Comparison of ENCODE assay signal across 23 cellular contexts in genomic region chr17:32192379-32192778, GRCh38. TPM values are rescaled to one million over a fixed set of nuclear protein-coding genes. Genes with fewer than 3 reads are reported as not detected.
A peak's percentile ranks its signal among the peaks of the same experiment; 100 is the strongest.
DNase-seq lines count a peak whose midpoint lies in the region; ATAC-seq, FAIRE-seq and TF ChIP-seq lines count a peak whose summit lies in the region.
"Had no signal": no experiment of that assay in that cellular context is flagged by ENCODE, and none has a peak within 500 bp of the region (broad histone marks: within the 10 kb centered on the region; RNA-seq: fewer than 3 reads in every experiment).

No MANE protein-coding gene starts in this region.

- intact Hi-C loops in right cardiac atrium (cut with DNase I), result no loop called here

- WGBS in right cardiac atrium, result 92% methylated on average over 6 of the region's 6 CpGs

- no peak overlapping the region for H3K4me3 ChIP-seq in choroid plexus epithelial cell (ENCODE audit: low read depth, low read length)
- no peak overlapping the region for H3K4me3 ChIP-seq in right cardiac atrium (ENCODE audit: low read length)
- H3K4me3 ChIP-seq: heart right ventricle, K562, left ventricle myocardium inferior, tibial nerve had no signal

- no peak for FAIRE-seq in GM12892 (lab: Jason Lieb, UNC)
- no peak for FAIRE-seq in RCC 7860 (lab: Jason Lieb, UNC)
- FAIRE-seq: K562 had no signal

- TF ChIP-seq POLR2A in GM12892 (IDR thresholded peaks at IDR 0.05; ENCODE audit: low read depth, low read length), result no peak

- no peaks in the 10 kb centered on the region for H3K9me3 ChIP-seq in right cardiac atrium (ENCODE audit: control insufficient read depth, low read length)
- H3K9me3 ChIP-seq: heart right ventricle, left ventricle myocardium inferior, tibial nerve had no signal

- TF ChIP-seq CTCF in choroid plexus epithelial cell (conservative IDR thresholded peaks at IDR 0.05; ENCODE audit: low read depth, low read length), result no peak

- no peak for ATAC-seq in right cardiac atrium
- ATAC-seq: heart right ventricle; K562; stimulated activated naive CD8-positive, alpha-beta T cell treated with anti-CD3 and anti-CD28 coated beads, Interleukin-15, Interleukin-2, amounts not matched to agents 100 U/mL and 50 U/mL, for 24 hours had no signal

- H3K27ac ChIP-seq in right cardiac atrium (ENCODE audit: low read length) (no peak overlapping the region), substantia nigra (ENCODE audit: low read depth, low read length, poor library complexity, severe bottlenecking) (no peak overlapping the region)
- H3K27ac ChIP-seq: heart right ventricle, left ventricle myocardium inferior, tibial nerve had no signal

- DNase-seq in COLO829 (ENCODE audit: low spot score) (peak; percentile 75), M059J (ENCODE audit: low read depth) (peak; percentile 28), choroid plexus epithelial cell (ENCODE audit: low read depth) (peak; percentile 50), iris pigment epithelial cell (ENCODE audit: low read depth) (peak; percentile 52), GM12892 (ENCODE audit: insufficient read length) (no peak), RCC 7860 (ENCODE audit: low spot score) (no peak), right cardiac atrium (no peak), substantia nigra (lab: John Stamatoyannopoulos, UW) (no peak)
- DNase-seq: activated gamma-delta T cell treated with Interleukin-2 at 50 U/mL for 16 hours; amniotic stem cell; caudate nucleus; DMS79 treated with DMSO at 0.1 percent for 48 hours; effector CD4-positive, alpha-beta T cell; heart right ventricle; immature natural killer cell; left ventricle myocardium inferior; NCI-H1694; NCI-H226; nephron progenitor cell; stimulated activated CD4-positive, alpha-beta T cell treated with anti-CD3 and anti-CD28 coated beads, Interleukin-2, amount 100 ng/mL, for 48 hours; stimulated activated naive CD8-positive, alpha-beta T cell treated with anti-CD3 and anti-CD28 coated beads, Interleukin-15, Interleukin-2, amounts not matched to agents 100 U/mL and 50 U/mL, for 24 hours had no signal

- no peaks in the 10 kb centered on the region for H3K27me3 ChIP-seq in right cardiac atrium (ENCODE audit: control insufficient read depth, insufficient read depth)
- H3K27me3 ChIP-seq: heart right ventricle, tibial nerve had no signal

- H3K4me1 ChIP-seq in right cardiac atrium (ENCODE audit: control insufficient read depth, insufficient read depth, low read length), result no peaks in the 10 kb centered on the region
- H3K4me1 ChIP-seq: heart right ventricle, left ventricle myocardium inferior, tibial nerve had no signal

RNA-seq across cellular contexts. Expression of gene RHOT1, which starts 50.1 kb away (rescaled TPM):
- 32.1 and 39.1 TPM in 2 replicates for total RNA-seq in M059J (2014; rRNA removed; shearing (Covaris generic))
- polyA plus RNA-seq in GM12892 (2012; ENCODE audit: missing spikeins), result 29.7 TPM
- total RNA-seq in right cardiac atrium, result 10 to 100 TPM; 51.4 to 69.3 (median 54.5) TPM
- 50.9 TPM for polyA plus RNA-seq in right cardiac atrium

Comparison
In these comparisons a context has a peak if more than half of its experiments do, and no peak if none do; other contexts are left out.
1. DNase-seq: peak in COLO829 (single experiment), M059J (single experiment), choroid plexus epithelial cell (single experiment) and iris pigment epithelial cell (single experiment); none in GM12892 (single experiment), RCC 7860 (single experiment), right cardiac atrium (0 of 3) and substantia nigra (0 of 49).